Comparison of ENCODE assay signal across 31 cellular contexts in genomic region chr16:84964729-84965128, GRCh38.
"Had no signal": no experiment of that assay in that cellular context is flagged by ENCODE, and none has a peak within 500 bp of the region (broad histone marks: within the 10 kb centered on the region; RNA-seq: fewer than 3 reads in every experiment).

No MANE protein-coding gene starts in this region.

- H3K4me3 Mint-ChIP-seq: activated B cell treated with CpG ODN at 0.5 μM for 24 hours; activated CD8-positive, alpha-beta T cell treated with anti-CD3 and anti-CD28 coated beads for 36 hours; activated naive CD8-positive, alpha-beta T cell; activated T-cell treated with anti-CD3 and anti-CD28 coated beads, Interleukin-2, amount 50 U/mL, for 4 hours; activated T-helper 17 cell treated with anti-CD3 and anti-CD28 coated beads, Interleukin-2, amount 50 U/mL, for 72 hours; effector memory CD8-positive, alpha-beta T cell; T-cell; T-helper 1 cell treated with Interleukin-12 subunit alpha and Interleukin-12 subunit beta and Interleukin-4 antibody, amounts not matched to agents 30 μg/mL and 1 μg/mL, for 36 hours had no signal

- H3K36me3 ChIP-seq: brain microvascular endothelial cell, gastrocnemius medialis, heart left ventricle, WERI-Rb-1 had no signal

- H3K36me3 Mint-ChIP-seq: activated naive CD8-positive, alpha-beta T cell; T-cell had no signal

- H3K27ac Mint-ChIP-seq: activated B cell treated with CpG ODN at 0.5 μM for 24 hours; activated CD8-positive, alpha-beta T cell treated with anti-CD3 and anti-CD28 coated beads for 36 hours; activated naive CD8-positive, alpha-beta T cell; activated T-helper 17 cell treated with anti-CD3 and anti-CD28 coated beads, Interleukin-2, amount 50 U/mL, for 72 hours; effector memory CD8-positive, alpha-beta T cell; T-cell; T-helper 1 cell treated with Interleukin-12 subunit alpha and Interleukin-12 subunit beta and Interleukin-4 antibody, amounts not matched to agents 30 μg/mL and 1 μg/mL, for 36 hours had no signal

- DNase-seq: activated B cell treated with CpG ODN at 0.5 μM for 24 hours; activated CD4-positive, alpha-beta T cell treated with anti-CD3 and anti-CD28 coated beads for 48 hours; activated CD4-positive, alpha-beta T cell treated with anti-CD3 and anti-CD28 coated beads, Interleukin-2, amount 50 U/mL, for 1 hour; activated CD4-positive, alpha-beta T cell treated with anti-CD3 and anti-CD28 coated beads, Interleukin-2, amount 50 U/mL, for 48 hours; activated CD8-positive, alpha-beta memory T cell treated with anti-CD3 and anti-CD28 coated beads for 24 hours; activated CD8-positive, alpha-beta T cell treated with anti-CD3 and anti-CD28 coated beads for 36 hours; activated effector memory CD4-positive, alpha-beta T cell treated with Interleukin-2 at 50 U/mL for 16 hours; activated gamma-delta T cell treated with Interleukin-2 at 50 U/mL for 16 hours; activated naive CD4-positive, alpha-beta T cell treated with anti-CD3 and anti-CD28 coated beads, Interleukin-2, amount 50 U/mL, for 16 hours; activated naive CD4-positive, alpha-beta T cell treated with Interleukin-2 at 50 U/mL for 16 hours; activated T-cell treated with anti-CD3 and anti-CD28 coated beads, Interleukin-2, amount 50 U/mL, for 4 hours; amniotic stem cell; anterior cingulate cortex; brain microvascular endothelial cell; caudate nucleus; cortex of kidney; dermis blood vessel endothelial cell; effector CD4-positive, alpha-beta T cell; effector memory CD8-positive, alpha-beta T cell; foreskin fibroblast; gastrocnemius medialis; glutamatergic neuron; heart left ventricle; T-cell; T1000; WERI-Rb-1 had no signal

- ATAC-seq: activated CD4-positive, CD25-positive, alpha-beta regulatory T cell treated with anti-CD3 and anti-CD28 coated beads, Interleukin-2, amount 50 U/mL, for 24 hours; activated CD8-positive, alpha-beta T cell treated with anti-CD3 and anti-CD28 coated beads for 36 hours; activated T-cell treated with anti-CD3 and anti-CD28 coated beads, Interleukin-2, amount 50 U/mL, for 4 hours; activated T-helper 17 cell treated with anti-CD3 and anti-CD28 coated beads, Interleukin-2, amount 50 U/mL, for 72 hours; effector memory CD8-positive, alpha-beta T cell; gastrocnemius medialis; T-cell had no signal

- H3K9me3 ChIP-seq: gastrocnemius medialis, heart left ventricle had no signal

- H3K4me1 ChIP-seq: gastrocnemius medialis, heart left ventricle had no signal

- H3K4me1 Mint-ChIP-seq: activated B cell treated with CpG ODN at 0.5 μM for 24 hours; activated T-helper 17 cell treated with anti-CD3 and anti-CD28 coated beads, Interleukin-2, amount 50 U/mL, for 72 hours; T-cell had no signal

- H3K27me3 ChIP-seq: brain microvascular endothelial cell, gastrocnemius medialis, heart left ventricle had no signal

- H3K4me3 ChIP-seq: gastrocnemius medialis, heart left ventricle had no signal

- H3K27ac ChIP-seq: brain microvascular endothelial cell, epithelial cell of prostate, gastrocnemius medialis, heart left ventricle, WERI-Rb-1 had no signal

- H3K27me3 Mint-ChIP-seq: activated naive CD8-positive, alpha-beta T cell; activated T-helper 17 cell treated with anti-CD3 and anti-CD28 coated beads, Interleukin-2, amount 50 U/mL, for 72 hours had no signal

- H3K9me3 Mint-ChIP-seq: activated B cell treated with CpG ODN at 0.5 μM for 24 hours; activated T-cell treated with anti-CD3 and anti-CD28 coated beads, Interleukin-2, amount 50 U/mL, for 4 hours; activated T-helper 17 cell treated with anti-CD3 and anti-CD28 coated beads, Interleukin-2, amount 50 U/mL, for 72 hours; effector memory CD8-positive, alpha-beta T cell; T-cell had no signal
